41 cellular contexts compared by ENCODE assay signal in genomic region chr17:36036240-36036639, GRCh38. TPM values are rescaled to one million over a fixed set of nuclear protein-coding genes. Genes with fewer than 3 reads are reported as not detected.
A peak's percentile ranks its signal among the peaks of the same experiment; 100 is the strongest.
DNase-seq lines count a peak whose midpoint lies in the region; ATAC-seq and TF ChIP-seq lines count a peak whose summit lies in the region.
"Had no signal": no experiment of that assay in that cellular context is flagged by ENCODE, and none has a peak within 500 bp of the region (broad histone marks: within the 10 kb centered on the region; RNA-seq: fewer than 3 reads in every experiment).

No MANE protein-coding gene starts in this region.

- peak overlapping the region; percentile 53 for H3K27ac ChIP-seq in HL-60 (replicated peaks)
- peak overlapping the region; percentile 32; the same call in 1 of the 2 replicates for H3K27ac ChIP-seq in VCaP
- H3K27ac ChIP-seq in testis = no peak overlapping the region
- H3K27ac ChIP-seq: BLaER1, breast epithelium, esophagus squamous epithelium, foreskin keratinocyte, GM23248, psoas muscle, RWPE1, SK-N-MC, stomach, thyroid gland, vagina, WERI-Rb-1 had no signal

- TF ChIP-seq CTCF in HL-60 (IDR thresholded peaks at IDR 0.05; ENCODE audit: insufficient read depth, low read length) = no peak
- TF ChIP-seq CTCF in VCaP (conservative IDR thresholded peaks at IDR 0.05) = no peak
- no peak for TF ChIP-seq CTCF in testis (IDR thresholded peaks at IDR 0.05)

- 87 to 95% methylated on average over 4 of the region's 4 CpGs for WGBS in testis, 2 donors

- no peak for TF ChIP-seq POLR2A in testis (IDR thresholded peaks at IDR 0.05)

- ATAC-seq in GM18517 (IDR thresholded peaks at IDR 0.05; ENCODE audit: unreplicated experiment) = no peak
- ATAC-seq: foreskin keratinocyte; heart left ventricle; mucosa of descending colon; natural killer cell treated with Interleukin-12 subunit alpha and Interleukin-12 subunit beta and Interleukin-15 and Interleukin-18, amount 100 ng/mL, for 72 hours; psoas muscle; T-helper 17 cell had no signal

- H3K9me3 ChIP-seq in testis = no peaks in the 10 kb centered on the region
- H3K9me3 ChIP-seq: BLaER1, breast epithelium, Caco-2, esophagus squamous epithelium, heart left ventricle, mucosa of descending colon, psoas muscle, stomach, thyroid gland, vagina had no signal

- intact Hi-C loops in testis (cut with DNase I; ENCODE audit: low total_unique reads) = no loop called here

- no peaks in the 10 kb centered on the region for H3K4me1 ChIP-seq in testis
- H3K4me1 ChIP-seq: breast epithelium, Caco-2, esophagus squamous epithelium, foreskin keratinocyte, psoas muscle, stomach, thyroid gland, vagina had no signal

- DNase-seq in HL-60 (ENCODE audit: low read depth in 1 of 2, low spot score in 1 of 2) (peak; percentile 68 to 81), NOMO-1 (lab: John Stamatoyannopoulos, UW; ENCODE audit: unreplicated experiment in 2 of 2) (peak; percentile 82 to 88), pons (ENCODE audit: low spot score) (peak; percentile 1), testis (no peak), NCI-H1694 (lab: John Stamatoyannopoulos, UW) (no peak)
- DNase-seq: activated CD4-positive, alpha-beta T cell treated with anti-CD3 and anti-CD28 coated beads for 48 hours; activated effector memory CD4-positive, alpha-beta T cell treated with Interleukin-2 at 50 U/mL for 16 hours; Caco-2; DMS79; esophagus squamous epithelium; foreskin keratinocyte; GF-D8; GM23248; heart left ventricle; islet precursor cell; mucosa of descending colon; NCI-H1436; NCI-H2081 treated with DMSO at 0.1 percent for 48 hours; NCI-H446 treated with DMSO at 0.1 percent for 48 hours; NCI-H774; occipital lobe; psoas muscle; stimulated activated CD4-positive, alpha-beta T cell treated with anti-CD3 and anti-CD28 coated beads, Interleukin-4, amount 100 ng/mL, for 1 hour; stomach; T-helper 17 cell; thyroid gland; WERI-Rb-1 had no signal

- no peaks in the 10 kb centered on the region for H3K36me3 ChIP-seq in testis (ENCODE audit: low read depth, missing control alignments)
- H3K36me3 ChIP-seq: BLaER1, breast epithelium, esophagus squamous epithelium, heart left ventricle, stomach, thyroid gland, vagina, WERI-Rb-1 had no signal

- H3K27me3 ChIP-seq in HL-60 (ENCODE audit: insufficient read depth, poor library complexity, severe bottlenecking) (no peaks in the 10 kb centered on the region), testis (no peaks in the 10 kb centered on the region)
- H3K27me3 ChIP-seq: BLaER1, breast epithelium, thyroid gland, vagina had no signal

- H3K4me3 ChIP-seq in HL-60 (replicated peaks; ENCODE audit: insufficient read depth, low read length) (no peak overlapping the region), testis (no peak overlapping the region)
- H3K4me3 ChIP-seq: BLaER1, breast epithelium, esophagus squamous epithelium, GM23248, heart left ventricle, lung, mucosa of descending colon, psoas muscle, SK-N-MC, stomach, thyroid gland, vagina had no signal

RNA-seq across cellular contexts. Expression of gene CCL23, which starts 18.5 kb away (rescaled TPM):
- total RNA-seq in testis = 1 to 10 TPM in 1 of 2 donors, not detected in 1; 1.2 TPM
- 1.3 TPM for polyA plus RNA-seq in testis (ENCODE audit: insufficient read depth, low read depth, low replicate concordance)
- total RNA-seq: Caco-2, chondrocyte, foreskin keratinocyte, GM23248, M059J, occipital lobe, OCI-LY7, psoas muscle, T-helper 17 cell had no signal
- polyA plus RNA-seq: foreskin keratinocyte, GM23248, IgD-negative memory B cell had no signal

RNA-seq across cellular contexts. Expression of gene CCL18, which starts 27.8 kb away (rescaled TPM):
- 1 to 10 TPM in 1 of 2 donors, under 1 TPM in 1; 0.99 to 3.0 TPM for total RNA-seq in testis
- polyA plus RNA-seq in testis (ENCODE audit: insufficient read depth, low read depth, low replicate concordance) = 6.8 TPM
- total RNA-seq: Caco-2; chondrocyte; foreskin keratinocyte; GM23248; M059J; natural killer cell treated with Interleukin-12 subunit alpha and Interleukin-12 subunit beta and Interleukin-15 and Interleukin-18, amount 100 ng/mL, for 72 hours; occipital lobe; OCI-LY7; T-helper 17 cell; vagina had no signal
- polyA plus RNA-seq: foreskin keratinocyte, GM23248, IgD-negative memory B cell had no signal

RNA-seq across cellular contexts. Expression of gene CCL15, which starts 34.9 kb away (rescaled TPM):
- total RNA-seq in testis = under 1 TPM in 1 of 2 donors, not detected in 1; 0.87 TPM
- not detected for polyA plus RNA-seq in testis (ENCODE audit: insufficient read depth, low read depth, low replicate concordance)
- total RNA-seq: activated CD8-positive, alpha-beta memory T cell treated with anti-CD3 and anti-CD28 coated beads for 36 hours; breast epithelium; chondrocyte; esophagus squamous epithelium; foreskin keratinocyte; GM23248; heart left ventricle; M059J; natural killer cell treated with Interleukin-12 subunit alpha and Interleukin-12 subunit beta and Interleukin-15 and Interleukin-18, amount 100 ng/mL, for 72 hours; occipital lobe; OCI-LY7; psoas muscle; T-helper 17 cell; vagina had no signal
- polyA plus RNA-seq: foreskin keratinocyte, GM23248, heart left ventricle, IgD-negative memory B cell, psoas muscle, stomach had no signal

RNA-seq across cellular contexts. Expression of gene CCL14, which starts 49.7 kb away (rescaled TPM):
- total RNA-seq in testis = 10 to 100 TPM; 11.4 to 12.3 TPM
- polyA plus RNA-seq in testis (ENCODE audit: insufficient read depth, low read depth, low replicate concordance) = 57.5 TPM
- total RNA-seq: activated CD8-positive, alpha-beta memory T cell treated with anti-CD3 and anti-CD28 coated beads for 36 hours; Caco-2; chondrocyte; foreskin keratinocyte; GM23248; M059J; natural killer cell treated with Interleukin-12 subunit alpha and Interleukin-12 subunit beta and Interleukin-15 and Interleukin-18, amount 100 ng/mL, for 72 hours; occipital lobe; OCI-LY7; T-helper 17 cell had no signal
- polyA plus RNA-seq: foreskin keratinocyte, GM23248, IgD-negative memory B cell had no signal

RNA-seq across cellular contexts. Expression of gene CCL3, which starts 53.7 kb away (rescaled TPM):
- under 1 TPM in 1 of 2 donors, not detected in 1; 0.56 TPM for total RNA-seq in testis
- 6.2 TPM for polyA plus RNA-seq in testis (ENCODE audit: insufficient read depth, low read depth, low replicate concordance)
- total RNA-seq: Caco-2, chondrocyte, foreskin keratinocyte, GM23248, M059J, OCI-LY7 had no signal
- polyA plus RNA-seq: foreskin keratinocyte, GM23248 had no signal

Comparison
In these comparisons a context has a peak if more than half of its experiments do, and no peak if none do; other contexts are left out.
1. DNase-seq: peak in HL-60 (2 of 2), NOMO-1 (2 of 2) and pons (single experiment); none in testis (single experiment) and NCI-H1694 (single experiment).
2. H3K27ac ChIP-seq: peak in HL-60 (single experiment) and VCaP (single experiment); none in testis (0 of 2).